26 cellular contexts compared by ENCODE assay signal in the genomic region with DNA sequence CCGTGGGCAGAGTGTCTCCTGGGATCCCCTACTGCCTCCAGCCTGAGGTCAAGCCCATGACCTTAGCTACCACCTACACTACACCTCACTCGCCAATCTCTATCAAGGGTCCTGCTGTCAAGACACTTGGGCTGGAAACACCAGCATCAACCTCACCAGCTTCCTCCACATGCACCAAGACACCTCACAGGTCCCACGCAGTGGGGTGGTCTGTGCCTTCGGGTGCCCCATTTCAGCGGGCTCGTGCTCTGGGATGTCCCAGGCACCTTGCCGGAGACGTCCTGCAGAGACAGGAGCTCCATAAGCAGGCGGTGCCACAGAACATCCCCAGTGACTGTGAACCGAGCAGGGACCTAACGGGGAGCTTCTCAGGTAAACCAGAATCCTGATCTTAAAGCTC. TPM values are rescaled to one million over a fixed set of nuclear protein-coding genes. Genes with fewer than 3 reads are reported as not detected.
DNase-seq lines count a peak whose midpoint lies in the region; ATAC-seq and TF ChIP-seq lines count a peak whose summit lies in the region.
"Had no signal": no experiment of that assay in that cellular context is flagged by ENCODE, and none has a peak within 500 bp of the region (broad histone marks: within the 10 kb centered on the region; RNA-seq: fewer than 3 reads in every experiment).

No MANE protein-coding gene starts in this region.

- H3K4me1 ChIP-seq in Caco-2 (0 out of 2 replicates have a peak, but pooled peaks cover 4% of the 10 kb centered on the region), RWPE2 (ENCODE audit: insufficient read depth, poor library complexity, severe bottlenecking) (peaks cover 30% of the 10 kb centered on the region)
- H3K4me1 ChIP-seq: HAP-1 had no signal

- POLR2A ChIA-PET in Caco-2 (lab: Charles Lee), result no interaction called here

- CTCF ChIA-PET in Caco-2 (lab: Charles Lee), result interaction anchor here (0.6 kb wide), 1 partner anchor 509 kb away, joined by 3 read pairs; no protein-coding TSS in a partner anchor
- CTCF ChIA-PET in activated naive CD4-positive, alpha-beta T cell treated with anti-CD3 and anti-CD28 coated beads, Interleukin-2, amount 10 ng/mL, durations not matched to agents 7 days and 5 days (lab: Charles Lee), result no interaction called here

- H3K9me3 ChIP-seq in Caco-2, result no peaks in the 10 kb centered on the region
- no peaks in the 10 kb centered on the region for H3K9me3 ChIP-seq in RWPE2 (ENCODE audit: severe bottlenecking)
- H3K9me3 ChIP-seq: HAP-1, left lung had no signal

- H3K36me3 ChIP-seq in Caco-2 (ENCODE audit: control insufficient read depth, insufficient read depth, low read length), result no peaks in the 10 kb centered on the region; the same call in 1 of the 2 replicates
- H3K36me3 ChIP-seq in RWPE2 (ENCODE audit: low read depth), result peaks cover 7% of the 10 kb centered on the region
- H3K36me3 ChIP-seq: HAP-1, left lung had no signal

- H3K4me3 ChIP-seq in Caco-2 (ENCODE audit: low read depth, low read length) (no peak overlapping the region), RWPE2 (ENCODE audit: severe bottlenecking) (no peak overlapping the region)
- H3K4me3 ChIP-seq: HAP-1, left lung, SK-N-MC had no signal

- DNase-seq in Caco-2 (no peak), RWPE2 (ENCODE audit: low spot score) (peak; percentile 62), endothelial cell (ENCODE audit: low spot score) (no peak), sciatic nerve (ENCODE audit: low spot score) (peak; percentile 35), retina (no peak)
- no peak for DNase-seq in activated T-helper 2 cell treated with anti-CD3 and anti-CD28 coated beads, Interferon-gamma antibody, Interleukin-2, Interleukin-4, amounts not matched to agents 10 μg/mL and 5 μg/mL and 100 μg/mL, durations not matched to agents 14 hours and 24 hours and 36 hours (ENCODE audit: low spot score)
- no peak for DNase-seq in activated naive CD4-positive, alpha-beta T cell treated with anti-CD3 and anti-CD28 coated beads, Interleukin-2, amount 10 ng/mL, durations not matched to agents 7 days and 5 days
- no peak for DNase-seq in activated naive CD4-positive, alpha-beta T cell treated with anti-CD3 and anti-CD28 coated beads, Interleukin-2, amount 50 U/mL, for 72 hours (ENCODE audit: low spot score in 2 of 2)
- DNase-seq: ACHN; activated CD4-positive, alpha-beta T cell treated with anti-CD3 and anti-CD28 coated beads, Interleukin-2, amount 10 ng/mL, durations not matched to agents 24 days and 14 days; activated CD8-positive, alpha-beta memory T cell treated with anti-CD3 and anti-CD28 coated beads, Interleukin-2, amount 10 ng/mL, durations not matched to agents 7 days and 5 days; activated T-cell treated with anti-CD3 and anti-CD28 coated beads, Interleukin-2, amount 50 U/mL, for 72 hours; C1 segment of cervical spinal cord; DND-41; effector CD4-positive, alpha-beta T cell; erythroblast; hypothalamus; left lung; NCI-H1105; NCI-H2029; NCI-H526 treated with DMSO at 0.1 percent for 48 hours had no signal

- no TSS peak for BruUV-seq in Caco-2 (replicated peaks; lab: Mats Ljungman, UMichigan)

- H3K27ac Mint-ChIP-seq in Caco-2 (ENCODE audit: unreplicated experiment) (peak overlapping the region; percentile 74), endothelial cell (ENCODE audit: unreplicated experiment) (peak overlapping the region; percentile 18)
- H3K27ac Mint-ChIP-seq in activated T-helper 2 cell treated with anti-CD3 and anti-CD28 coated beads, Interferon-gamma antibody, Interleukin-2, Interleukin-4, amounts not matched to agents 10 μg/mL and 5 μg/mL and 100 μg/mL, durations not matched to agents 14 hours and 24 hours and 36 hours, result no peak overlapping the region
- no peak overlapping the region for H3K27ac Mint-ChIP-seq in activated naive CD4-positive, alpha-beta T cell treated with anti-CD3 and anti-CD28 coated beads, Interleukin-2, amount 10 ng/mL, durations not matched to agents 7 days and 5 days
- H3K27ac Mint-ChIP-seq in activated naive CD4-positive, alpha-beta T cell treated with anti-CD3 and anti-CD28 coated beads, Interleukin-2, amount 50 U/mL, for 72 hours, result no peak overlapping the region
- H3K27ac Mint-ChIP-seq: activated CD4-positive, alpha-beta T cell treated with anti-CD3 and anti-CD28 coated beads, Interleukin-2, amount 10 ng/mL, durations not matched to agents 24 days and 14 days; activated CD8-positive, alpha-beta memory T cell treated with anti-CD3 and anti-CD28 coated beads, Interleukin-2, amount 10 ng/mL, durations not matched to agents 7 days and 5 days; activated naive CD4-positive, alpha-beta T cell treated with anti-CD3 and anti-CD28 coated beads, Interleukin-2, amount 50 U/mL, for 24 hours; activated T-cell treated with anti-CD3 and anti-CD28 coated beads, Interleukin-2, amount 50 U/mL, for 72 hours; T-helper 2 cell treated with Interferon-gamma antibody and Interleukin-4, amounts not matched to agents 5 μg/mL and 100 μg/mL, for 36 hours had no signal

- intact Hi-C loops in Caco-2 (cut with micrococcal nuclease; ENCODE audit: unreplicated experiment), result no loop called here
- intact Hi-C loops in sciatic nerve (cut with DNase I), result no loop called here
- intact Hi-C loops in activated T-helper 2 cell treated with anti-CD3 and anti-CD28 coated beads, Interferon-gamma antibody, Interleukin-2, Interleukin-4, amounts not matched to agents 10 μg/mL and 5 μg/mL and 100 μg/mL, durations not matched to agents 14 hours and 24 hours and 36 hours (cut with micrococcal nuclease), result no loop called here

- H3K4me3 Mint-ChIP-seq in Caco-2 (ENCODE audit: unreplicated experiment), result no peak overlapping the region
- no peak overlapping the region for H3K4me3 Mint-ChIP-seq in endothelial cell (ENCODE audit: unreplicated experiment)
- H3K4me3 Mint-ChIP-seq in activated T-helper 2 cell treated with anti-CD3 and anti-CD28 coated beads, Interferon-gamma antibody, Interleukin-2, Interleukin-4, amounts not matched to agents 10 μg/mL and 5 μg/mL and 100 μg/mL, durations not matched to agents 14 hours and 24 hours and 36 hours (ENCODE audit: low read depth), result no peak overlapping the region
- H3K4me3 Mint-ChIP-seq in activated naive CD4-positive, alpha-beta T cell treated with anti-CD3 and anti-CD28 coated beads, Interleukin-2, amount 10 ng/mL, durations not matched to agents 7 days and 5 days, result no peak overlapping the region
- H3K4me3 Mint-ChIP-seq: activated CD4-positive, alpha-beta T cell treated with anti-CD3 and anti-CD28 coated beads, Interleukin-2, amount 10 ng/mL, durations not matched to agents 24 days and 14 days; activated CD8-positive, alpha-beta memory T cell treated with anti-CD3 and anti-CD28 coated beads, Interleukin-2, amount 10 ng/mL, durations not matched to agents 7 days and 5 days; activated naive CD4-positive, alpha-beta T cell treated with anti-CD3 and anti-CD28 coated beads, Interleukin-2, amount 50 U/mL, for 24 hours; activated T-cell treated with anti-CD3 and anti-CD28 coated beads, Interleukin-2, amount 50 U/mL, for 72 hours; nephron; T-helper 2 cell treated with Interferon-gamma antibody and Interleukin-4, amounts not matched to agents 5 μg/mL and 100 μg/mL, for 36 hours had no signal

- TF ChIP-seq CTCF in Caco-2 (IDR thresholded peaks at IDR 0.05; ENCODE audit: insufficient read depth in 1 of 2, low read depth in 1 of 2, low read length in 1 of 2, severe bottlenecking in 1 of 2, unreplicated experiment in 1 of 2) (no peak), RWPE2 (IDR thresholded peaks at IDR 0.05; ENCODE audit: poor library complexity, severe bottlenecking) (no peak), endothelial cell (IDR thresholded peaks at IDR 0.05; ENCODE audit: unreplicated experiment) (no peak)

- H3K27me3 ChIP-seq in Caco-2 (replicated peaks; ENCODE audit: control insufficient read depth, insufficient read depth, low read length), result no peaks in the 10 kb centered on the region
- no peaks in the 10 kb centered on the region for H3K27me3 ChIP-seq in RWPE2 (ENCODE audit: insufficient read depth, poor library complexity, severe bottlenecking)
- H3K27me3 ChIP-seq: left lung had no signal

- ATAC-seq in RWPE2 (ENCODE audit: low read depth) (no peak), sciatic nerve (no peak)
- no peak for ATAC-seq in activated naive CD4-positive, alpha-beta T cell treated with anti-CD3 and anti-CD28 coated beads, Interleukin-2, amount 50 U/mL, for 72 hours
- ATAC-seq: activated CD8-positive, alpha-beta memory T cell treated with anti-CD3 and anti-CD28 coated beads, Interleukin-2, amount 10 ng/mL, durations not matched to agents 7 days and 5 days; activated T-cell treated with anti-CD3 and anti-CD28 coated beads, Interleukin-2, amount 50 U/mL, for 72 hours; left lung had no signal

- H3K4me1 Mint-ChIP-seq in Caco-2 (ENCODE audit: low read depth, unreplicated experiment) (peaks cover 12% of the 10 kb centered on the region), endothelial cell (ENCODE audit: unreplicated experiment) (peaks cover 38% of the 10 kb centered on the region)
- no peaks in the 10 kb centered on the region for H3K4me1 Mint-ChIP-seq in activated T-helper 2 cell treated with anti-CD3 and anti-CD28 coated beads, Interferon-gamma antibody, Interleukin-2, Interleukin-4, amounts not matched to agents 10 μg/mL and 5 μg/mL and 100 μg/mL, durations not matched to agents 14 hours and 24 hours and 36 hours (ENCODE audit: low read depth)
- H3K4me1 Mint-ChIP-seq in activated naive CD4-positive, alpha-beta T cell treated with anti-CD3 and anti-CD28 coated beads, Interleukin-2, amount 10 ng/mL, durations not matched to agents 7 days and 5 days, result no peaks in the 10 kb centered on the region
- H3K4me1 Mint-ChIP-seq: activated naive CD4-positive, alpha-beta T cell treated with anti-CD3 and anti-CD28 coated beads, Interleukin-2, amount 50 U/mL, for 24 hours had no signal

- peaks cover 7% of the 10 kb centered on the region for H3K36me3 Mint-ChIP-seq in Caco-2 (ENCODE audit: insufficient read depth, unreplicated experiment)
- H3K36me3 Mint-ChIP-seq in endothelial cell (ENCODE audit: low read depth, unreplicated experiment), result peaks cover 4% of the 10 kb centered on the region
- H3K36me3 Mint-ChIP-seq in activated T-helper 2 cell treated with anti-CD3 and anti-CD28 coated beads, Interferon-gamma antibody, Interleukin-2, Interleukin-4, amounts not matched to agents 10 μg/mL and 5 μg/mL and 100 μg/mL, durations not matched to agents 14 hours and 24 hours and 36 hours (ENCODE audit: low read depth), result no peaks in the 10 kb centered on the region
- H3K36me3 Mint-ChIP-seq in activated naive CD4-positive, alpha-beta T cell treated with anti-CD3 and anti-CD28 coated beads, Interleukin-2, amount 10 ng/mL, durations not matched to agents 7 days and 5 days, result no peaks in the 10 kb centered on the region
- H3K36me3 Mint-ChIP-seq in activated naive CD4-positive, alpha-beta T cell treated with anti-CD3 and anti-CD28 coated beads, Interleukin-2, amount 50 U/mL, for 72 hours, result no peaks in the 10 kb centered on the region
- H3K36me3 Mint-ChIP-seq: activated CD8-positive, alpha-beta memory T cell treated with anti-CD3 and anti-CD28 coated beads, Interleukin-2, amount 10 ng/mL, durations not matched to agents 7 days and 5 days; activated naive CD4-positive, alpha-beta T cell treated with anti-CD3 and anti-CD28 coated beads, Interleukin-2, amount 50 U/mL, for 24 hours had no signal

- H3K27ac ChIP-seq in RWPE2 (ENCODE audit: poor library complexity, severe bottlenecking), result no peak overlapping the region
- H3K27ac ChIP-seq: SK-N-MC had no signal

- H3K27me3 Mint-ChIP-seq in Caco-2 (ENCODE audit: insufficient read depth, unreplicated experiment) (no peaks in the 10 kb centered on the region), endothelial cell (ENCODE audit: unreplicated experiment) (peaks cover 13% of the 10 kb centered on the region)
- no peaks in the 10 kb centered on the region for H3K27me3 Mint-ChIP-seq in activated T-helper 2 cell treated with anti-CD3 and anti-CD28 coated beads, Interferon-gamma antibody, Interleukin-2, Interleukin-4, amounts not matched to agents 10 μg/mL and 5 μg/mL and 100 μg/mL, durations not matched to agents 14 hours and 24 hours and 36 hours (ENCODE audit: low read depth)
- no peaks in the 10 kb centered on the region for H3K27me3 Mint-ChIP-seq in activated naive CD4-positive, alpha-beta T cell treated with anti-CD3 and anti-CD28 coated beads, Interleukin-2, amount 10 ng/mL, durations not matched to agents 7 days and 5 days
- H3K27me3 Mint-ChIP-seq: activated CD4-positive, alpha-beta T cell treated with anti-CD3 and anti-CD28 coated beads, Interleukin-2, amount 10 ng/mL, durations not matched to agents 24 days and 14 days; activated CD8-positive, alpha-beta memory T cell treated with anti-CD3 and anti-CD28 coated beads, Interleukin-2, amount 10 ng/mL, durations not matched to agents 7 days and 5 days; activated naive CD4-positive, alpha-beta T cell treated with anti-CD3 and anti-CD28 coated beads, Interleukin-2, amount 50 U/mL, for 24 hours had no signal

- H3K9me3 Mint-ChIP-seq in Caco-2 (ENCODE audit: unreplicated experiment) (no peaks in the 10 kb centered on the region), endothelial cell (ENCODE audit: unreplicated experiment) (no peaks in the 10 kb centered on the region)
- no peaks in the 10 kb centered on the region for H3K9me3 Mint-ChIP-seq in activated T-helper 2 cell treated with anti-CD3 and anti-CD28 coated beads, Interferon-gamma antibody, Interleukin-2, Interleukin-4, amounts not matched to agents 10 μg/mL and 5 μg/mL and 100 μg/mL, durations not matched to agents 14 hours and 24 hours and 36 hours
- H3K9me3 Mint-ChIP-seq in activated naive CD4-positive, alpha-beta T cell treated with anti-CD3 and anti-CD28 coated beads, Interleukin-2, amount 10 ng/mL, durations not matched to agents 7 days and 5 days, result no peaks in the 10 kb centered on the region
- no peaks in the 10 kb centered on the region for H3K9me3 Mint-ChIP-seq in activated naive CD4-positive, alpha-beta T cell treated with anti-CD3 and anti-CD28 coated beads, Interleukin-2, amount 50 U/mL, for 72 hours
- H3K9me3 Mint-ChIP-seq: activated CD4-positive, alpha-beta T cell treated with anti-CD3 and anti-CD28 coated beads, Interleukin-2, amount 10 ng/mL, durations not matched to agents 24 days and 14 days; activated naive CD4-positive, alpha-beta T cell treated with anti-CD3 and anti-CD28 coated beads, Interleukin-2, amount 50 U/mL, for 24 hours; activated T-cell treated with anti-CD3 and anti-CD28 coated beads, Interleukin-2, amount 50 U/mL, for 72 hours; nephron; T-helper 2 cell treated with Interferon-gamma antibody and Interleukin-4, amounts not matched to agents 5 μg/mL and 100 μg/mL, for 36 hours had no signal

RNA-seq across cellular contexts. Expression of a gene that starts 20.0 kb away (rescaled TPM):
- total RNA-seq in Caco-2 (2022) (205 and 211 TPM in 2 replicates), endothelial cell (ENCODE audit: unreplicated experiment) (154 TPM), sciatic nerve (140 TPM)
- 52.7 and 53.1 TPM in 2 replicates for total RNA-seq in activated T-helper 2 cell treated with anti-CD3 and anti-CD28 coated beads, Interferon-gamma antibody, Interleukin-2, Interleukin-4, amounts not matched to agents 10 μg/mL and 5 μg/mL and 100 μg/mL, durations not matched to agents 14 hours and 24 hours and 36 hours
- 10 to 100 TPM; 19.2 to 40.6 TPM for total RNA-seq in activated naive CD4-positive, alpha-beta T cell treated with anti-CD3 and anti-CD28 coated beads, Interleukin-2, amount 50 U/mL, for 72 hours

Comparison
In these comparisons a context has a peak if more than half of its experiments do, and no peak if none do; other contexts are left out.
1. DNase-seq: peak in RWPE2 (single experiment) and sciatic nerve (single experiment); none in Caco-2 (0 of 2), endothelial cell (single experiment), retina (single experiment), activated T-helper 2 cell treated with anti-CD3 and anti-CD28 coated beads, Interferon-gamma antibody, Interleukin-2, Interleukin-4, amounts not matched to agents 10 μg/mL and 5 μg/mL and 100 μg/mL, durations not matched to agents 14 hours and 24 hours and 36 hours (single experiment), activated naive CD4-positive, alpha-beta T cell treated with anti-CD3 and anti-CD28 coated beads, Interleukin-2, amount 10 ng/mL, durations not matched to agents 7 days and 5 days (single experiment) and activated naive CD4-positive, alpha-beta T cell treated with anti-CD3 and anti-CD28 coated beads, Interleukin-2, amount 50 U/mL, for 72 hours (0 of 2).
2. H3K27ac Mint-ChIP-seq: peak in Caco-2 (single experiment) and endothelial cell (single experiment); none in activated T-helper 2 cell treated with anti-CD3 and anti-CD28 coated beads, Interferon-gamma antibody, Interleukin-2, Interleukin-4, amounts not matched to agents 10 μg/mL and 5 μg/mL and 100 μg/mL, durations not matched to agents 14 hours and 24 hours and 36 hours (single experiment), activated naive CD4-positive, alpha-beta T cell treated with anti-CD3 and anti-CD28 coated beads, Interleukin-2, amount 10 ng/mL, durations not matched to agents 7 days and 5 days (single experiment) and activated naive CD4-positive, alpha-beta T cell treated with anti-CD3 and anti-CD28 coated beads, Interleukin-2, amount 50 U/mL, for 72 hours (0 of 2).